1 cellular context compared by ENCODE assay signal in genomic region chr16:85611455-85612190, GRCh38.
A peak's percentile ranks its signal among the peaks of the same experiment; 100 is the strongest.
TF ChIP-seq lines count a peak whose summit lies in the region.

No MANE protein-coding gene starts in this region.

TF ChIP-seq in H1, 55 proteins besides CTCF, POLR2A, EP300 and RAD21 (continued from another document):
- TF ChIP-seq TBP (IDR thresholded peaks at IDR 0.05; ENCODE audit: low read depth, low read length) (peak; percentile 37; the same call in 1 of the 2 replicates), SAP30 (IDR thresholded peaks at IDR 0.05; ENCODE audit: insufficient read depth, insufficient replicate concordance, low read length) (no peak), CREB1 (IDR thresholded peaks at IDR 0.05) (peak; percentile 45; the same call in 1 of the 2 replicates), EZH2 (IDR thresholded peaks at IDR 0.05; ENCODE audit: low read depth, low read length, severe bottlenecking) (no peak), RBBP5 (IDR thresholded peaks at IDR 0.05; ENCODE audit: borderline replicate concordance, low read depth, low read length) (peak; percentile 17; the same call in 1 of the 2 replicates), SP1 (IDR thresholded peaks at IDR 0.05; ENCODE audit: low read depth, low read length) (no peak), JUN (IDR thresholded peaks at IDR 0.05; ENCODE audit: low read depth, low read length) (no peak), TAF1 (IDR thresholded peaks at IDR 0.05; ENCODE audit: low read depth, low read length) (0 out of 2 replicates have a peak, but pooled peaks have one; percentile 7), RXRA (IDR thresholded peaks at IDR 0.05; ENCODE audit: insufficient read depth, low read depth, low read length) (no peak), RNF2 (IDR thresholded peaks at IDR 0.05; ENCODE audit: borderline replicate concordance, low read depth, low read length, missing control alignments, poor library complexity, severe bottlenecking) (no peak), SP2 (IDR thresholded peaks at IDR 0.05; ENCODE audit: low read length) (no peak), CHD7 (IDR thresholded peaks at IDR 0.05; ENCODE audit: insufficient replicate concordance, low read length) (no peak), ASH2L (IDR thresholded peaks at IDR 0.05; ENCODE audit: low read length) (peak; percentile 50), CBX5 (IDR thresholded peaks at IDR 0.05; ENCODE audit: low read depth, low read length) (no peak)
- TF ChIP-seq, protein P1, sequence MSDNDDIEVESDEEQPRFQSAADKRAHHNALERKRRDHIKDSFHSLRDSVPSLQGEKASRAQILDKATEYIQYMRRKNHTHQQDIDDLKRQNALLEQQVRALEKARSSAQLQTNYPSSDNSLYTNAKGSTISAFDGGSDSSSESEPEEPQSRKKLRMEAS (IDR thresholded peaks at IDR 0.05) = peak; percentile 71
- TF ChIP-seq, protein P2, sequence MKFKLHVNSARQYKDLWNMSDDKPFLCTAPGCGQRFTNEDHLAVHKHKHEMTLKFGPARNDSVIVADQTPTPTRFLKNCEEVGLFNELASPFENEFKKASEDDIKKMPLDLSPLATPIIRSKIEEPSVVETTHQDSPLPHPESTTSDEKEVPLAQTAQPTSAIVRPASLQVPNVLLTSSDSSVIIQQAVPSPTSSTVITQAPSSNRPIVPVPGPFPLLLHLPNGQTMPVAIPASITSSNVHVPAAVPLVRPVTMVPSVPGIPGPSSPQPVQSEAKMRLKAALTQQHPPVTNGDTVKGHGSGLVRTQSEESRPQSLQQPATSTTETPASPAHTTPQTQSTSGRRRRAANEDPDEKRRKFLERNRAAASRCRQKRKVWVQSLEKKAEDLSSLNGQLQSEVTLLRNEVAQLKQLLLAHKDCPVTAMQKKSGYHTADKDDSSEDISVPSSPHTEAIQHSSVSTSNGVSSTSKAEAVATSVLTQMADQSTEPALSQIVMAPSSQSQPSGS (IDR thresholded peaks at IDR 0.05; ENCODE audit: low read length) = no peak
